9 cellular contexts compared by ENCODE assay signal in the genomic region with DNA sequence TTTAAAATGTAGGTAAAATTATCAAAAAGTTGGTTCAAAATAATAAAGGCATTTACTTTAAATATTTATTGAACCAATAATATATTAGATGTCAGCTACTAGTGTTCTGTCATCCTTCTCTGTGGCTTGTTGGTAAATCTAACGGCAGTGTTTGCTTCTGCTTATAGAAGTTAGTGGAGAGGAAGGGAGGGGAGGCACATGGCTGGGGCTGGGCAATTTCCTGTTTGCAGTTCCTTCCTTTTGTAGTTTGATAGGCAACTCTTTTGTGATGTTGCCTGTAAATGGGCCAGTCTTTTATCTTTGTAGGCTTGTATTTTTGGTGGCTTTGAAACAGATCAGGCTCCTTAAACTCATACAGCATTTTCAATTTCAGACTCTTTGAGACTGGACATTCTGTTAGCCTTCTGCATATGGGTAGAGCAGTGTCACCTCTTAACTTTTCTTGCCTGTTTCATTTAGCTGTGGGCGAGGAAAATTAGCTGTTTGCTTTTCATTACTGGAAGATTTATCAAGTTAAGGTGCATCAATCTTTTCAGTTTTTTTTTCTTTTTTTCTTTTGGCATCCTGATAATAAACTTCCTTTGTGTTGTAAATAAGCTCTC. TPM values are rescaled to one million over a fixed set of nuclear protein-coding genes. Genes with fewer than 3 reads are reported as not detected.
DNase-seq lines count a peak whose midpoint lies in the region; ATAC-seq and TF ChIP-seq lines count a peak whose summit lies in the region.
"Had no signal": no experiment of that assay in that cellular context is flagged by ENCODE, and none has a peak within 500 bp of the region (broad histone marks: within the 10 kb centered on the region; RNA-seq: fewer than 3 reads in every experiment).

No MANE protein-coding gene starts in this region.

- H3K36me3 Mint-ChIP-seq in brain: peaks cover 3% of the 10 kb centered on the region
- H3K36me3 Mint-ChIP-seq in naive thymus-derived CD4-positive, alpha-beta T cell: peaks cover 0 to 63% (median 27%) of the 10 kb centered on the region in 5 donors

- in situ Hi-C loops in brain microvascular endothelial cell (cut with HindIII; ENCODE audit: low pct_ligation_motif_present, low sequenced_read_pairs): no loop called here

- H3K4me3 Mint-ChIP-seq in brain: peak overlapping the region in 2 of 5 experiments; percentile 4 to 49
- peak overlapping the region; percentile 69 to 89 (median 81) for H3K4me3 Mint-ChIP-seq in naive thymus-derived CD4-positive, alpha-beta T cell

- H3K9me3 ChIP-seq in DOHH2 (ENCODE audit: control insufficient read depth, insufficient read depth, low read length): peaks cover 5% of the 10 kb centered on the region; the same call in 1 of the 2 replicates
- no peaks in the 10 kb centered on the region for H3K9me3 ChIP-seq in naive thymus-derived CD4-positive, alpha-beta T cell (ENCODE audit: control insufficient read depth in 2 of 3, low read length in 3 of 3)
- H3K9me3 ChIP-seq: tibial nerve had no signal

- peak overlapping the region in 4 of 5 experiments; percentile 20 to 67 (median 34) for H3K27ac Mint-ChIP-seq in brain
- peak overlapping the region; percentile 83 to 98 (median 96) for H3K27ac Mint-ChIP-seq in naive thymus-derived CD4-positive, alpha-beta T cell

- peaks cover 12% of the 10 kb centered on the region for H3K4me1 Mint-ChIP-seq in brain
- H3K4me1 Mint-ChIP-seq in naive thymus-derived CD4-positive, alpha-beta T cell: peaks cover 59 to 98% (median 86%) of the 10 kb centered on the region in 7 donors

- no peaks in the 10 kb centered on the region for H3F3A ChIP-seq in DOHH2 (ENCODE audit: control insufficient read depth, insufficient read depth)

- peaks cover 14% of the 10 kb centered on the region for H3K4me1 ChIP-seq in DOHH2 (ENCODE audit: control insufficient read depth, low read length)
- peaks cover 77 to 86% of the 10 kb centered on the region in 2 donors for H3K4me1 ChIP-seq in naive thymus-derived CD4-positive, alpha-beta T cell (ENCODE audit: control insufficient read depth in 2 of 2, insufficient read depth in 2 of 2, low read length in 2 of 2)

- H3K9me2 ChIP-seq in DOHH2 (replicated peaks; ENCODE audit: control insufficient read depth, low read length): no peaks in the 10 kb centered on the region

- H3K27me3 ChIP-seq in DOHH2 (ENCODE audit: control insufficient read depth, low read length) (no peaks in the 10 kb centered on the region), brain microvascular endothelial cell (replicated peaks) (no peaks in the 10 kb centered on the region)
- H3K27me3 ChIP-seq in naive thymus-derived CD4-positive, alpha-beta T cell (ENCODE audit: control insufficient read depth in 2 of 2, insufficient read depth in 2 of 2, low read length in 2 of 2): no peaks in the 10 kb centered on the region
- H3K27me3 ChIP-seq: tibial nerve had no signal

- H3K27ac ChIP-seq in DOHH2 (ENCODE audit: low read depth, low read length): no peak overlapping the region
- H3K27ac ChIP-seq in naive thymus-derived CD4-positive, alpha-beta T cell (ENCODE audit: low read depth, low read length): peak overlapping the region; percentile 72
- no peak overlapping the region for H3K27ac ChIP-seq in brain microvascular endothelial cell

- H3K27me3 Mint-ChIP-seq in brain: no peaks in the 10 kb centered on the region
- H3K27me3 Mint-ChIP-seq in naive thymus-derived CD4-positive, alpha-beta T cell: no peaks in the 10 kb centered on the region

- CTCF ChIA-PET in naive thymus-derived CD4-positive, alpha-beta T cell (lab: Charles Lee): interaction anchor here (0.8 to 1.8 kb wide), 6 partner anchors 9 to 48 kb away, joined by 3 to 6 read pairs (median 4); partner anchors contain the start of gene CDC14A

- peak; percentile 87 for DNase-seq in SKM-1 (lab: John Stamatoyannopoulos, UW; ENCODE audit: unreplicated experiment)
- DNase-seq in naive thymus-derived CD4-positive, alpha-beta T cell: peak in 8 of 9 donors; percentile 23 to 89 (median 84)
- DNase-seq in cortex of kidney (lab: John Stamatoyannopoulos, UW): no peak
- DNase-seq in brain microvascular endothelial cell: no peak

- H4K20me1 ChIP-seq in DOHH2 (ENCODE audit: control insufficient read depth, insufficient read depth, low read depth, low read length): no peaks in the 10 kb centered on the region

- no peaks in the 10 kb centered on the region for H3K9me3 Mint-ChIP-seq in brain
- H3K9me3 Mint-ChIP-seq in naive thymus-derived CD4-positive, alpha-beta T cell: peaks cover 0 to 6% (median 0%) of the 10 kb centered on the region in 11 donors

- POLR2A ChIA-PET in naive thymus-derived CD4-positive, alpha-beta T cell (lab: Charles Lee): interaction anchor here (0.7 to 1.9 kb wide), 14 partner anchors 8 to 54 kb away, joined by 3 to 23 read pairs (median 5); partner anchors contain the start of gene CDC14A

- TF ChIP-seq CTCF in DOHH2 (IDR thresholded peaks at IDR 0.05; ENCODE audit: low read depth, low read length, poor library complexity, severe bottlenecking): no peak
- TF ChIP-seq CTCF in brain (conservative IDR thresholded peaks at IDR 0.05): no peak
- TF ChIP-seq CTCF in brain microvascular endothelial cell (IDR thresholded peaks at IDR 0.05; ENCODE audit: low read depth, low read length, missing control alignments): no peak

- intact Hi-C loops in naive thymus-derived CD4-positive, alpha-beta T cell (cut with micrococcal nuclease): loop anchor here (1.0 to 5.0 kb wide), 12 partner anchors 11 to 268 kb away; partner anchors contain the start of genes CDC14A (in 2 of the 2), SASS6 (in 1 of the 2) and TRMT13 (in 1 of the 2)

- ATAC-seq in HG02798 (IDR thresholded peaks at IDR 0.05; ENCODE audit: poor library complexity, unreplicated experiment): peak; percentile 52
- ATAC-seq in naive thymus-derived CD4-positive, alpha-beta T cell: peak; percentile 87
- no peak for ATAC-seq in GM19023 (IDR thresholded peaks at IDR 0.05; ENCODE audit: unreplicated experiment)

- H3K79me2 ChIP-seq in DOHH2 (ENCODE audit: control insufficient read depth, low read length): no peaks in the 10 kb centered on the region

- peak overlapping the region; percentile 13 for H3K4me2 ChIP-seq in DOHH2 (ENCODE audit: low read length)

- H3K4me3 ChIP-seq in DOHH2 (ENCODE audit: low read length) (no peak overlapping the region; the same call in 1 of the 2 replicates), brain microvascular endothelial cell (ENCODE audit: low read depth, low read length) (no peak overlapping the region)
- peak overlapping the region; percentile 46 for H3K4me3 ChIP-seq in naive thymus-derived CD4-positive, alpha-beta T cell (ENCODE audit: low read length)
- H3K4me3 ChIP-seq: tibial nerve had no signal

- H3K36me3 ChIP-seq in DOHH2 (ENCODE audit: control insufficient read depth, low read length) (peaks cover 6% of the 10 kb centered on the region; the same call in 1 of the 2 replicates), brain microvascular endothelial cell (replicated peaks) (no peaks in the 10 kb centered on the region)
- H3K36me3 ChIP-seq in naive thymus-derived CD4-positive, alpha-beta T cell (ENCODE audit: control insufficient read depth in 2 of 3, insufficient read depth in 3 of 3, low read length in 3 of 3): no peaks in the 10 kb centered on the region
- H3K36me3 ChIP-seq: tibial nerve had no signal

RNA-seq across cellular contexts. Expression of gene CDC14A, which starts 48.1 kb away (rescaled TPM):
- polyA plus RNA-seq in brain (ENCODE audit: insufficient read depth, low read depth, low replicate concordance): 1.8 TPM
- total RNA-seq in naive thymus-derived CD4-positive, alpha-beta T cell: 100 to 1,000 TPM in 2 of 5 experiments, 10 to 100 TPM in 3; 47.1 to 136 (median 85.1) TPM
- 10 to 100 TPM; 53.2 to 54.7 TPM for polyA plus RNA-seq in naive thymus-derived CD4-positive, alpha-beta T cell

Comparison
In these comparisons a context has a peak if more than half of its experiments do, and no peak if none do; other contexts are left out.
1. DNase-seq: peak in SKM-1 (single experiment) and naive thymus-derived CD4-positive, alpha-beta T cell (8 of 9); none in cortex of kidney (single experiment) and brain microvascular endothelial cell (single experiment).
2. RNA of gene CDC14A, which starts 48.1 kb away (polyA plus RNA-seq): 53.2 to 54.7 TPM in naive thymus-derived CD4-positive, alpha-beta T cell; 1.8 TPM in brain (single experiment); every median in the first group is over 10 times any median in the second.